In the genomic region with DNA sequence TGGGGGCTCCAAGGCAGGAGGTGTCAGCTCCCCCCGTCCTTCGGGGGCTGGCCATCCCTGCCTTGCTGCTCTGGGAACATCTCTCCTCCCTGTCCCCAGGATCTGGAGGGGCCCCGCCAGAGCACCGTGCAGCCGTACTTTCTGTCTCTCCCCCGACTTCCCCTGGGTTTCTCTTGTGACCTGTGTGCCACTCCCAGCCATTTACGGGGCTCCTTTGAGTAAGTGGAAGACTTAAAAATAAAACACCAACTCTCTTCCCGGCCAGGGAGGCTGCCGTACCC, we compare ENCODE assay signal across 8 cellular contexts.
DNase-seq lines count a peak whose midpoint lies in the region; ATAC-seq, FAIRE-seq and TF ChIP-seq lines count a peak whose summit lies in the region.

No MANE protein-coding gene starts in this region.

- no peak for FAIRE-seq in A549 (lab: Jason Lieb, UNC)

- H3K9ac ChIP-seq in MM.1S (ENCODE audit: low read length) (no peak overlapping the region), mammary epithelial cell (ENCODE audit: insufficient read depth, low read length) (peak overlapping the region; percentile 32), mucosa of rectum (ENCODE audit: low read depth in 1 of 2, low read length in 2 of 2) (peak overlapping the region in 1 of 2 donors; percentile 38)

- 85% methylated on average over 9 of the region's 9 CpGs for WGBS in A549 (ENCODE audit: missing lambda C conversion rate)
- WGBS in mammary epithelial cell (ENCODE audit: low coverage, missing lambda C conversion rate), result over 99% methylated on average over 9 of the region's 9 CpGs
- 27 to 46% (median 42%) methylated on average over 9 of the region's 9 CpGs for WGBS in psoas muscle, 3 donors

- ATAC-seq in A549, result no peak
- ATAC-seq in HG02798 (IDR thresholded peaks at IDR 0.05; ENCODE audit: poor library complexity, unreplicated experiment), result no peak
- no peak for ATAC-seq in psoas muscle
- no peak for ATAC-seq in HG02884 (IDR thresholded peaks at IDR 0.05; ENCODE audit: unreplicated experiment)

- intact Hi-C loops in mammary epithelial cell (cut with micrococcal nuclease) (no loop called here), psoas muscle (cut with DNase I) (loop anchor here (10.0 kb wide), 2 partner anchors 211 to 671 kb away; no protein-coding TSS in a partner anchor)

- CTCF ChIA-PET in A549 (lab: Yijun Ruan, JAX) (interaction anchor here (0.6 to 17.4 kb wide), 7 partner anchors 10 to 111 kb away, joined by 3 to 880 read pairs (median 8); a partner anchor contains a TSS), mammary epithelial cell (lab: Charles Lee; ENCODE audit: low non-redundant PET) (no interaction called here)

- H3K9me3 ChIP-seq in A549, result no peaks in the 10 kb centered on the region
- H3K9me3 ChIP-seq in MM.1S (replicated peaks; ENCODE audit: insufficient read depth, low read length), result no peaks in the 10 kb centered on the region
- no peaks in the 10 kb centered on the region for H3K9me3 ChIP-seq in mammary epithelial cell (replicated peaks; ENCODE audit: insufficient read depth, low read length)
- no peaks in the 10 kb centered on the region for H3K9me3 ChIP-seq in mucosa of rectum (ENCODE audit: control insufficient read depth in 2 of 2, low read length in 2 of 2)
- H3K9me3 ChIP-seq in psoas muscle, result no peaks in the 10 kb centered on the region

- H3K27ac ChIP-seq in A549 (peak overlapping the region; percentile 87 to 92), MM.1S (ENCODE audit: low read length) (no peak overlapping the region), mammary epithelial cell (ENCODE audit: insufficient read depth, low read depth, low read length) (peak overlapping the region; percentile 80), mucosa of rectum (ENCODE audit: low read depth in 2 of 2, low read length in 2 of 2) (peak overlapping the region; percentile 40 to 58), psoas muscle (no peak overlapping the region)

- TF ChIP-seq EP300 in A549 (IDR thresholded peaks at IDR 0.05), result no peak

- H3K27me3 ChIP-seq in MM.1S (replicated peaks; ENCODE audit: insufficient read depth, low read length) (peaks cover 94% of the 10 kb centered on the region), mammary epithelial cell (ENCODE audit: insufficient read depth, low read length) (no peaks in the 10 kb centered on the region), mucosa of rectum (ENCODE audit: control insufficient read depth in 2 of 2, insufficient read depth in 2 of 2, low read length in 2 of 2) (no peaks in the 10 kb centered on the region), psoas muscle (ENCODE audit: insufficient read depth in 3 of 3, low read length in 2 of 3) (peaks cover 0 to 8% (median 0%) of the 10 kb centered on the region in 3 donors)

- dilution Hi-C loops in mammary epithelial cell (cut with HindIII; ENCODE audit: low sequenced_read_pairs), result no loop called here

- TF ChIP-seq CTCF in A549 (IDR thresholded peaks at IDR 0.05) (no peak), MM.1S (IDR thresholded peaks at IDR 0.05; ENCODE audit: low read length) (no peak), mammary epithelial cell (conservative IDR thresholded peaks at IDR 0.05 in 1 of 2, IDR thresholded peaks at IDR 0.05 in 1 of 2; ENCODE audit: extremely low read depth in 1 of 2, insufficient read depth in 1 of 2, low read depth in 1 of 2, low read length in 2 of 2) (no peak), psoas muscle (IDR thresholded peaks at IDR 0.05) (no peak)

- BruUV-seq in mammary epithelial cell (replicated peaks; lab: Mats Ljungman, UMichigan), result no TSS peak

- no peaks in the 10 kb centered on the region for H3K79me2 ChIP-seq in MM.1S (ENCODE audit: low read length)
- peaks cover 7% of the 10 kb centered on the region for H3K79me2 ChIP-seq in mammary epithelial cell (ENCODE audit: insufficient read depth, low read length)

- H3K4me3 ChIP-seq in A549, result no peak overlapping the region
- no peak overlapping the region for H3K4me3 ChIP-seq in MM.1S (ENCODE audit: low read length)
- no peak overlapping the region for H3K4me3 ChIP-seq in mammary epithelial cell (replicated peaks in 1 of 3; ENCODE audit: insufficient read depth in 1 of 3, low read depth in 2 of 3, low read length in 3 of 3)
- no peak overlapping the region for H3K4me3 ChIP-seq in mucosa of rectum (ENCODE audit: low read length in 2 of 2)
- H3K4me3 ChIP-seq in psoas muscle, result no peak overlapping the region

- H2AFZ ChIP-seq in MM.1S (ENCODE audit: low read length) (no peak overlapping the region), mammary epithelial cell (ENCODE audit: low read depth, low read length) (no peak overlapping the region)

- no peak for DNase-seq in A549 (ENCODE audit: low read depth in 1 of 2, low spot score in 1 of 2)
- DNase-seq in MM.1S, result no peak
- DNase-seq in mammary epithelial cell, result no peak
- no peak for DNase-seq in GM19238 (ENCODE audit: insufficient read length, low spot score)
- DNase-seq in psoas muscle, result no peak

- H3K4me2 ChIP-seq in A549, result peak overlapping the region; percentile 83
- H3K4me2 ChIP-seq in MM.1S (ENCODE audit: low read depth, low read length), result peak overlapping the region; percentile 43; the same call in 1 of the 2 replicates
- no peak overlapping the region for H3K4me2 ChIP-seq in mammary epithelial cell (ENCODE audit: insufficient read depth, low read depth, low read length)

- POLR2A ChIA-PET in A549 (lab: Yijun Ruan, JAX), result interaction anchor here (1.3 to 1.7 kb wide), 2 partner anchors 60 to 65 kb away, joined by 5 to 9 read pairs; a partner anchor contains a TSS

- TF ChIP-seq POLR2A in A549 (IDR thresholded peaks at IDR 0.05; ENCODE audit: low read length), result no peak

- H4K20me1 ChIP-seq in MM.1S (ENCODE audit: insufficient read depth, low read length) (no peaks in the 10 kb centered on the region), mammary epithelial cell (ENCODE audit: insufficient read depth, low read length) (no peaks in the 10 kb centered on the region)

- H3K9me2 ChIP-seq in MM.1S (replicated peaks; ENCODE audit: insufficient read depth, low read length), result no peaks in the 10 kb centered on the region

- H3K4me1 ChIP-seq in A549, result peaks cover 71% of the 10 kb centered on the region
- H3K4me1 ChIP-seq in MM.1S (ENCODE audit: low read length), result peaks cover 5% of the 10 kb centered on the region; the same call in 1 of the 2 replicates
- H3K4me1 ChIP-seq in mammary epithelial cell (ENCODE audit: insufficient read depth, low read length), result peaks cover 73% of the 10 kb centered on the region
- peaks cover 21 to 26% of the 10 kb centered on the region in 2 donors for H3K4me1 ChIP-seq in mucosa of rectum (ENCODE audit: control insufficient read depth in 2 of 2, insufficient read depth in 2 of 2, low read length in 2 of 2)
- H3K4me1 ChIP-seq in psoas muscle, result peaks cover 28% of the 10 kb centered on the region

- in situ Hi-C loops in mammary epithelial cell (cut with MboI; ENCODE audit: low sequenced_read_pairs in 2 of 2), result loop anchor here in 1 of 2 donors (5.0 kb wide), 1 partner anchor 63 kb away; no protein-coding TSS in a partner anchor

- H3K36me3 ChIP-seq in MM.1S (replicated peaks; ENCODE audit: insufficient read depth, low read length) (no peaks in the 10 kb centered on the region), mammary epithelial cell (ENCODE audit: insufficient read depth, low read length) (no peaks in the 10 kb centered on the region), mucosa of rectum (ENCODE audit: control insufficient read depth in 2 of 2, insufficient read depth in 2 of 2, low read length in 2 of 2) (no peaks in the 10 kb centered on the region), psoas muscle (ENCODE audit: insufficient read depth in 1 of 2, low read depth in 1 of 2) (no peaks in the 10 kb centered on the region)

- no peaks in the 10 kb centered on the region for H3F3A ChIP-seq in MM.1S (ENCODE audit: insufficient read depth, low read length)

- TF ChIP-seq RAD21 in A549 (conservative IDR thresholded peaks at IDR 0.05 in 1 of 2, IDR thresholded peaks at IDR 0.05 in 1 of 2), result no peak

TF ChIP-seq in A549, 52 proteins besides CTCF, POLR2A, EP300 and RAD21 (continues in another document):
- TF ChIP-seq FOSB (CRISPR knock-in tag; IDR thresholded peaks at IDR 0.05), result no peak
- no peak for TF ChIP-seq ZNF302 (CRISPR knock-in tag; IDR thresholded peaks at IDR 0.05)
- TF ChIP-seq HDAC2 (IDR thresholded peaks at IDR 0.05), result no peak
- TF ChIP-seq ESRRA (IDR thresholded peaks at IDR 0.05; ENCODE audit: borderline replicate concordance, low read length), result no peak
- TF ChIP-seq, protein P1, sequence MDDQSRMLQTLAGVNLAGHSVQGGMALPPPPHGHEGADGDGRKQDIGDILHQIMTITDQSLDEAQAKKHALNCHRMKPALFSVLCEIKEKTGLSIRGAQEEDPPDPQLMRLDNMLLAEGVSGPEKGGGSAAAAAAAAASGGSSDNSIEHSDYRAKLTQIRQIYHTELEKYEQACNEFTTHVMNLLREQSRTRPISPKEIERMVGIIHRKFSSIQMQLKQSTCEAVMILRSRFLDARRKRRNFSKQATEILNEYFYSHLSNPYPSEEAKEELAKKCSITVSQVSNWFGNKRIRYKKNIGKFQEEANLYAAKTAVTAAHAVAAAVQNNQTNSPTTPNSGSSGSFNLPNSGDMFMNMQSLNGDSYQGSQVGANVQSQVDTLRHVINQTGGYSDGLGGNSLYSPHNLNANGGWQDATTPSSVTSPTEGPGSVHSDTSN (IDR thresholded peaks at IDR 0.05), result no peak
- TF ChIP-seq, protein P2, sequence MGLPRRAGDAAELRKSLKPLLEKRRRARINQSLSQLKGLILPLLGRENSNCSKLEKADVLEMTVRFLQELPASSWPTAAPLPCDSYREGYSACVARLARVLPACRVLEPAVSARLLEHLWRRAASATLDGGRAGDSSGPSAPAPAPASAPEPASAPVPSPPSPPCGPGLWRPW (IDR thresholded peaks at IDR 0.05), result no peak
- TF ChIP-seq, protein P3, sequence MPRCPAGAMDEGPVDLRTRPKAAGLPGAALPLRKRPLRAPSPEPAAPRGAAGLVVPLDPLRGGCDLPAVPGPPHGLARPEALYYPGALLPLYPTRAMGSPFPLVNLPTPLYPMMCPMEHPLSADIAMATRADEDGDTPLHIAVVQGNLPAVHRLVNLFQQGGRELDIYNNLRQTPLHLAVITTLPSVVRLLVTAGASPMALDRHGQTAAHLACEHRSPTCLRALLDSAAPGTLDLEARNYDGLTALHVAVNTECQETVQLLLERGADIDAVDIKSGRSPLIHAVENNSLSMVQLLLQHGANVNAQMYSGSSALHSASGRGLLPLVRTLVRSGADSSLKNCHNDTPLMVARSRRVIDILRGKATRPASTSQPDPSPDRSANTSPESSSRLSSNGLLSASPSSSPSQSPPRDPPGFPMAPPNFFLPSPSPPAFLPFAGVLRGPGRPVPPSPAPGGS (IDR thresholded peaks at IDR 0.05), result no peak
- TF ChIP-seq, protein P4, sequence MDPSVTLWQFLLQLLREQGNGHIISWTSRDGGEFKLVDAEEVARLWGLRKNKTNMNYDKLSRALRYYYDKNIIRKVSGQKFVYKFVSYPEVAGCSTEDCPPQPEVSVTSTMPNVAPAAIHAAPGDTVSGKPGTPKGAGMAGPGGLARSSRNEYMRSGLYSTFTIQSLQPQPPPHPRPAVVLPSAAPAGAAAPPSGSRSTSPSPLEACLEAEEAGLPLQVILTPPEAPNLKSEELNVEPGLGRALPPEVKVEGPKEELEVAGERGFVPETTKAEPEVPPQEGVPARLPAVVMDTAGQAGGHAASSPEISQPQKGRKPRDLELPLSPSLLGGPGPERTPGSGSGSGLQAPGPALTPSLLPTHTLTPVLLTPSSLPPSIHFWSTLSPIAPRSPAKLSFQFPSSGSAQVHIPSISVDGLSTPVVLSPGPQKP (IDR thresholded peaks at IDR 0.05; ENCODE audit: low read depth, low read length), result no peak

Comparison
In these comparisons a context has a peak if more than half of its experiments do, and no peak if none do; other contexts are left out.
1. H3K27ac ChIP-seq: peak in A549 (2 of 2), mammary epithelial cell (single experiment) and mucosa of rectum (2 of 2); none in MM.1S (single experiment) and psoas muscle (single experiment).